ENCODE assay signal across 33 cellular contexts in the genomic region with DNA sequence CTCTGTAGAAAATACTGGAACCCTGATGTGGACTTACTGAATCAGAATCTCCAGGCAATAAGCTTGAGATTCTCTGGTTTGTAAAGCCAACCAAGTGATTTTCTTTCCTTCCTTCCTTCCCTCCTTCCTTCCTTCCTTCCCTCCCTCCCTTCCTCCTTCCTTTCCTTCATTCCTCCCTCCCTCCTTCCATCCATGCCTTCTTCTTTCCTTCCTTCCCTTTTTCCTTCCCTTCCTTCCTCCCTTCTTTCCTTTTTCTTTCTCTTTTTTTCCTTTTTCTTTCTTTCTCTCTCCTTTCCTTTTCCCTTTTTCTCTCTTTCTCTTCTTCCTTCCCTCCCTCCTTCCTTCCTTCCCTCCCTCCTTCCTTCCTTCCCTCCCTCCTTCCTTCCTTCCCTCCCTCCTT.
"Had no signal": no experiment of that assay in that cellular context is flagged by ENCODE, and none has a peak within 500 bp of the region (broad histone marks: within the 10 kb centered on the region; RNA-seq: fewer than 3 reads in every experiment).

No MANE protein-coding gene starts in this region.

- H3K27me3 Mint-ChIP-seq: activated CD4-positive, alpha-beta memory T cell treated with anti-CD3 and anti-CD28 coated beads for 36 hours; activated CD4-positive, alpha-beta T cell treated with anti-CD3 and anti-CD28 coated beads for 36 hours; activated CD4-positive, alpha-beta T cell treated with anti-CD3 and anti-CD28 coated beads, Interleukin-2, amount 10 ng/mL, durations not matched to agents 24 days and 14 days; activated CD8-positive, alpha-beta memory T cell treated with anti-CD3 and anti-CD28 coated beads, Interleukin-2, amount 10 ng/mL, durations not matched to agents 7 days and 5 days; activated naive CD8-positive, alpha-beta T cell; activated T-cell treated with anti-CD3 and anti-CD28 coated beads, Interleukin-2, amount 50 U/mL, for 24 hours; activated T-helper 17 cell treated with anti-CD3 and anti-CD28 coated beads, Interleukin-2, amount 50 U/mL, for 72 hours; central memory CD8-positive, alpha-beta T cell; effector memory CD8-positive, alpha-beta T cell; T-helper 17 cell had no signal

- H3K4me1 Mint-ChIP-seq: activated CD4-positive, alpha-beta T cell treated with anti-CD3 and anti-CD28 coated beads for 36 hours; activated CD4-positive, alpha-beta T cell treated with anti-CD3 and anti-CD28 coated beads, Interleukin-2, amount 10 ng/mL, durations not matched to agents 24 days and 14 days; activated CD8-positive, alpha-beta memory T cell treated with anti-CD3 and anti-CD28 coated beads, Interleukin-2, amount 10 ng/mL, durations not matched to agents 7 days and 5 days; activated T-helper 17 cell treated with anti-CD3 and anti-CD28 coated beads, Interleukin-2, amount 50 U/mL, for 72 hours; central memory CD8-positive, alpha-beta T cell; T-helper 17 cell had no signal

- H3K27ac Mint-ChIP-seq: activated CD4-positive, alpha-beta memory T cell treated with anti-CD3 and anti-CD28 coated beads for 36 hours; activated CD4-positive, alpha-beta T cell treated with anti-CD3 and anti-CD28 coated beads for 36 hours; activated CD4-positive, alpha-beta T cell treated with anti-CD3 and anti-CD28 coated beads, Interleukin-2, amount 10 ng/mL, durations not matched to agents 24 days and 14 days; activated CD8-positive, alpha-beta memory T cell treated with anti-CD3 and anti-CD28 coated beads, Interleukin-2, amount 10 ng/mL, durations not matched to agents 7 days and 5 days; activated CD8-positive, alpha-beta T cell treated with anti-CD3 and anti-CD28 coated beads, Interleukin-2, amount 10 ng/mL, durations not matched to agents 7 days and 5 days; activated naive CD8-positive, alpha-beta T cell; activated T-cell treated with anti-CD3 and anti-CD28 coated beads, Interleukin-2, amount 50 U/mL, for 24 hours; activated T-helper 17 cell treated with anti-CD3 and anti-CD28 coated beads, Interleukin-2, amount 50 U/mL, for 72 hours; effector memory CD8-positive, alpha-beta T cell; T-helper 17 cell; T-helper 2 cell treated with Interferon-gamma antibody and Interleukin-4, amounts not matched to agents 5 μg/mL and 100 μg/mL, for 36 hours had no signal

- H3K36me3 ChIP-seq: brain microvascular endothelial cell, esophagus muscularis mucosa, gastroesophageal sphincter, WERI-Rb-1 had no signal

- H3K4me3 ChIP-seq: esophagus muscularis mucosa, gastroesophageal sphincter had no signal

- H3K9me3 ChIP-seq: esophagus muscularis mucosa, gastroesophageal sphincter had no signal

- H3K27ac ChIP-seq: brain microvascular endothelial cell, esophagus muscularis mucosa, gastroesophageal sphincter, WERI-Rb-1 had no signal

- H3K4me1 ChIP-seq: esophagus muscularis mucosa, gastroesophageal sphincter had no signal

- H3K36me3 Mint-ChIP-seq: activated CD4-positive, alpha-beta memory T cell treated with anti-CD3 and anti-CD28 coated beads for 36 hours; activated CD8-positive, alpha-beta memory T cell treated with anti-CD3 and anti-CD28 coated beads, Interleukin-2, amount 10 ng/mL, durations not matched to agents 7 days and 5 days; activated naive CD8-positive, alpha-beta T cell had no signal

- H3K27me3 ChIP-seq: brain microvascular endothelial cell, esophagus muscularis mucosa, gastroesophageal sphincter had no signal

- DNase-seq: activated CD4-positive, alpha-beta memory T cell treated with anti-CD3 and anti-CD28 coated beads for 36 hours; activated CD4-positive, alpha-beta T cell treated with anti-CD3 and anti-CD28 coated beads for 36 hours; activated CD4-positive, alpha-beta T cell treated with anti-CD3 and anti-CD28 coated beads, Interleukin-2, amount 10 ng/mL, durations not matched to agents 24 days and 14 days; activated CD4-positive, CD25-positive, alpha-beta regulatory T cell; activated CD4-positive, CD25-positive, alpha-beta regulatory T cell treated with anti-CD3 and anti-CD28 coated beads, Interleukin-2, amount 50 U/mL, for 72 hours; activated CD8-positive, alpha-beta memory T cell treated with anti-CD3 and anti-CD28 coated beads, Interleukin-2, amount 10 ng/mL, durations not matched to agents 7 days and 5 days; activated CD8-positive, alpha-beta memory T cell treated with anti-CD3 and anti-CD28 coated beads, Interleukin-2, amount 50 U/mL, for 4 hours; activated CD8-positive, alpha-beta T cell treated with anti-CD3 and anti-CD28 coated beads, Interleukin-2, amount 10 ng/mL, durations not matched to agents 7 days and 5 days; activated effector memory CD4-positive, alpha-beta T cell treated with Interleukin-2 at 50 U/mL for 16 hours; activated gamma-delta T cell treated with Interleukin-2 at 50 U/mL for 16 hours; activated naive CD4-positive, alpha-beta T cell treated with anti-CD3 and anti-CD28 coated beads, Interleukin-2, amount 50 U/mL, for 16 hours; activated naive CD4-positive, alpha-beta T cell treated with Interleukin-2 at 50 U/mL for 16 hours; activated T-cell treated with anti-CD3 and anti-CD28 coated beads, Interleukin-2, amount 50 U/mL, for 24 hours; amniotic stem cell; anterior cingulate cortex; brain microvascular endothelial cell; cortex of kidney; dermis blood vessel endothelial cell; effector CD4-positive, alpha-beta T cell; effector memory CD8-positive, alpha-beta T cell; erythroblast; foreskin melanocyte; head of caudate nucleus; hippocampal formation; T-helper 17 cell; T1000; WERI-Rb-1 had no signal

- H3K4me3 Mint-ChIP-seq: activated CD4-positive, alpha-beta memory T cell treated with anti-CD3 and anti-CD28 coated beads for 36 hours; activated CD4-positive, alpha-beta T cell treated with anti-CD3 and anti-CD28 coated beads for 36 hours; activated CD4-positive, alpha-beta T cell treated with anti-CD3 and anti-CD28 coated beads, Interleukin-2, amount 10 ng/mL, durations not matched to agents 24 days and 14 days; activated CD8-positive, alpha-beta memory T cell treated with anti-CD3 and anti-CD28 coated beads, Interleukin-2, amount 10 ng/mL, durations not matched to agents 7 days and 5 days; activated CD8-positive, alpha-beta T cell treated with anti-CD3 and anti-CD28 coated beads, Interleukin-2, amount 10 ng/mL, durations not matched to agents 7 days and 5 days; activated naive CD8-positive, alpha-beta T cell; activated T-cell treated with anti-CD3 and anti-CD28 coated beads, Interleukin-2, amount 50 U/mL, for 24 hours; activated T-helper 17 cell treated with anti-CD3 and anti-CD28 coated beads, Interleukin-2, amount 50 U/mL, for 72 hours; central memory CD8-positive, alpha-beta T cell; effector memory CD8-positive, alpha-beta T cell; T-helper 17 cell; T-helper 2 cell treated with Interferon-gamma antibody and Interleukin-4, amounts not matched to agents 5 μg/mL and 100 μg/mL, for 36 hours had no signal

- ATAC-seq: activated CD4-positive, alpha-beta T cell treated with anti-CD3 and anti-CD28 coated beads for 36 hours; activated CD8-positive, alpha-beta memory T cell treated with anti-CD3 and anti-CD28 coated beads, Interleukin-2, amount 10 ng/mL, durations not matched to agents 7 days and 5 days; activated CD8-positive, alpha-beta T cell treated with anti-CD3 and anti-CD28 coated beads, Interleukin-2, amount 10 ng/mL, durations not matched to agents 7 days and 5 days; activated T-helper 17 cell treated with anti-CD3 and anti-CD28 coated beads, Interleukin-2, amount 50 U/mL, for 72 hours; effector memory CD8-positive, alpha-beta T cell; gastroesophageal sphincter; T-helper 17 cell had no signal
